ENCODE assay signal across 13 cellular contexts in the genomic region with DNA sequence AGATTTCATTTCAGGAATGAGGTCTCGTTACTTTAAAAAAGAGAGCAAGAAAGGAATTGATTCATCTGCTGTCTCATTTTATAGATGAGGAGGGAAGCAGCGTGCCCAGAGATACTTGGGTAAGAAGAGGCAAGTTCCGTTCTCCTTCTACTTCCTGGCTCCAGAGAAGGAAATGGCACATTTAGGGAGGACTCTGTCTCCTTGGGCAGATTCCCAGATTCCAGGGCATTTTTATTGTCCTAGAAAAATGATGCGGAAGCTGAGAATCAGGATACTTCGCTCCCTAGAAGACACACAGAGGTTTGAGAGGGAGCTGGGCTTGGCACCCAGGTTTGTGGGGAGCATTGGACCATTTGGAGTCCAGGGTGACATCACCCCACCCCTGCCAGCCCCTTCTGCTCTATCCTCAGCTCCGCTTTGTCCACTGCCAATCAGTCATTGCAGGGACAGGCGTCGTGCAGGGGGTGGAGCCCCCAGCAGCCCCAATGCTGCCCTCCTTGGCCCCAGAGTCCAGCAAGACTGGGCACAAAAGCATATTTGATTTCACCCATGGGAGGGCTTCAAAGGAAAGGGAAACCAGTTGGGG.
A peak's percentile ranks its signal among the peaks of the same experiment; 100 is the strongest.
DNase-seq lines count a peak whose midpoint lies in the region; ATAC-seq and TF ChIP-seq lines count a peak whose summit lies in the region.
"Had no signal": no experiment of that assay in that cellular context is flagged by ENCODE, and none has a peak within 500 bp of the region (broad histone marks: within the 10 kb centered on the region; RNA-seq: fewer than 3 reads in every experiment).

No MANE protein-coding gene starts in this region.

- H3K4me1 ChIP-seq in Karpas-422 (ENCODE audit: low read length) (peaks cover 12% of the 10 kb centered on the region), esophagus squamous epithelium (peaks cover 37 to 84% (median 54%) of the 10 kb centered on the region in 3 donors), neuronal stem cell (ENCODE audit: control insufficient read depth in 2 of 2, insufficient read depth in 1 of 2, low read depth in 1 of 2, low read length in 2 of 2) (peaks cover 8 to 17% of the 10 kb centered on the region in 2 donors)

- no peak overlapping the region for H4K8ac ChIP-seq in neuronal stem cell (ENCODE audit: low read depth, low read length)

- H3K27me3 ChIP-seq in Karpas-422 (ENCODE audit: low read length) = no peaks in the 10 kb centered on the region
- no peaks in the 10 kb centered on the region for H3K27me3 ChIP-seq in esophagus squamous epithelium
- peaks cover 0 to 4% (median 0%) of the 10 kb centered on the region in 3 experiments for H3K27me3 ChIP-seq in neuronal stem cell (ENCODE audit: control insufficient read depth in 3 of 3, insufficient read depth in 3 of 3, low read depth in 1 of 3, low read length in 3 of 3)
- H3K27me3 ChIP-seq: brain microvascular endothelial cell, tibial nerve had no signal

- H3K4ac ChIP-seq in neuronal stem cell (ENCODE audit: low read length) = no peak overlapping the region

- no peak overlapping the region for H3K27ac ChIP-seq in Karpas-422 (ENCODE audit: low read length)
- peak overlapping the region; percentile 73 to 82 (median 77) for H3K27ac ChIP-seq in esophagus squamous epithelium
- H3K27ac ChIP-seq in neuronal stem cell (replicated peaks; ENCODE audit: low read length) = no peak overlapping the region
- H3K27ac ChIP-seq: brain microvascular endothelial cell, psoas muscle, tibial nerve had no signal

- H4K91ac ChIP-seq in neuronal stem cell (ENCODE audit: low read depth, low read length, poor library complexity) = no peak overlapping the region

- DNase-seq in AG10803 (ENCODE audit: low read depth) (peak; percentile 34), Karpas-422 (no peak), esophagus squamous epithelium (lab: John Stamatoyannopoulos, UW) (no peak), neuronal stem cell (ENCODE audit: low spot score) (no peak), NCI-H187 (lab: John Stamatoyannopoulos, UW) (no peak), iPS-NIHi11 (ENCODE audit: low spot score) (no peak)
- DNase-seq: brain microvascular endothelial cell, erythroblast, immature natural killer cell had no signal

- H2AK5ac ChIP-seq in neuronal stem cell (ENCODE audit: low read depth, low read length) = peak overlapping the region; percentile 59

- WGBS in esophagus squamous epithelium, 2 donors = 30 to 49% methylated on average over 5 to 8 of the region's 8 CpGs
- WGBS in neuronal stem cell (ENCODE audit: extremely low coverage in 2 of 2, insufficient read length in 2 of 2, insufficient replicate concordance in 1 of 2), 2 donors = no CpG with 5 or more reads among the region's 8 CpGs

- H2BK5ac ChIP-seq in neuronal stem cell (ENCODE audit: low read length) = no peak overlapping the region

- no peak for TF ChIP-seq POLR2A in esophagus squamous epithelium (IDR thresholded peaks at IDR 0.05)

- H2BK120ac ChIP-seq in neuronal stem cell (ENCODE audit: low read depth, low read length) = no peak overlapping the region

- no peaks in the 10 kb centered on the region for H3K79me2 ChIP-seq in Karpas-422 (ENCODE audit: low read length)

- intact Hi-C loops in esophagus squamous epithelium (cut with DNase I) = no loop called here

- no peak for TF ChIP-seq CTCF in AG10803 (conservative IDR thresholded peaks at IDR 0.05; ENCODE audit: low read length)
- TF ChIP-seq CTCF in esophagus squamous epithelium (IDR thresholded peaks at IDR 0.05) = no peak

- H3K9ac ChIP-seq in Karpas-422 (ENCODE audit: low read length) (no peak overlapping the region), neuronal stem cell (ENCODE audit: low read depth, low read length, poor library complexity) (no peak overlapping the region)

- H3K36me3 ChIP-seq in Karpas-422 (ENCODE audit: insufficient read depth, low read length) (no peaks in the 10 kb centered on the region), esophagus squamous epithelium (no peaks in the 10 kb centered on the region), neuronal stem cell (replicated peaks in 1 of 2; ENCODE audit: control insufficient read depth in 2 of 2, insufficient read depth in 2 of 2, low read length in 2 of 2) (no peaks in the 10 kb centered on the region)
- H3K36me3 ChIP-seq: brain microvascular endothelial cell, tibial nerve had no signal

- H4K20me1 ChIP-seq in Karpas-422 (ENCODE audit: insufficient read depth, low read depth, low read length) = 0 out of 2 replicates have a peak, but pooled peaks cover 3% of the 10 kb centered on the region

- H2BK15ac ChIP-seq in neuronal stem cell (ENCODE audit: low read length) = no peak overlapping the region

- H3K18ac ChIP-seq in neuronal stem cell (ENCODE audit: low read length) = peak overlapping the region; percentile 42

- H3K79me1 ChIP-seq in neuronal stem cell (ENCODE audit: low read depth, low read length) = peaks cover 2% of the 10 kb centered on the region

- no peak overlapping the region for H2AFZ ChIP-seq in Karpas-422 (ENCODE audit: low read length)
- no peak overlapping the region for H2AFZ ChIP-seq in neuronal stem cell (ENCODE audit: low read length)

- peak overlapping the region; percentile 59 for H3K4me2 ChIP-seq in Karpas-422 (ENCODE audit: low read depth, low read length, poor library complexity, severe bottlenecking)
- no peak overlapping the region for H3K4me2 ChIP-seq in neuronal stem cell (ENCODE audit: insufficient read depth, low read length, poor library complexity, severe bottlenecking)

- no peaks in the 10 kb centered on the region for H3K9me2 ChIP-seq in Karpas-422 (replicated peaks; ENCODE audit: insufficient read depth, low read length)

- no peak overlapping the region for H2BK12ac ChIP-seq in neuronal stem cell (ENCODE audit: low read length)

- H3K4me3 ChIP-seq in AG10803 (ENCODE audit: low read length) (no peak overlapping the region), Karpas-422 (ENCODE audit: low read length) (no peak overlapping the region), esophagus squamous epithelium (peak overlapping the region in 1 of 4 donors; percentile 46), neuronal stem cell (ENCODE audit: low read length in 2 of 2) (no peak overlapping the region)
- H3K4me3 ChIP-seq: psoas muscle, tibial nerve had no signal

- H3K14ac ChIP-seq in neuronal stem cell (ENCODE audit: low read length) = no peak overlapping the region

- H3K23ac ChIP-seq in neuronal stem cell (ENCODE audit: low read depth, low read length, poor library complexity) = no peak overlapping the region

- ATAC-seq in HG03469 (IDR thresholded peaks at IDR 0.05; ENCODE audit: unreplicated experiment) = no peak
- ATAC-seq in HG03457 (IDR thresholded peaks at IDR 0.05; ENCODE audit: unreplicated experiment) = no peak
- ATAC-seq: psoas muscle had no signal

- no peaks in the 10 kb centered on the region for H3K9me3 ChIP-seq in Karpas-422 (ENCODE audit: low read length)
- H3K9me3 ChIP-seq in esophagus squamous epithelium = no peaks in the 10 kb centered on the region
- no peaks in the 10 kb centered on the region for H3K9me3 ChIP-seq in neuronal stem cell (replicated peaks in 1 of 2; ENCODE audit: control insufficient read depth in 2 of 2, insufficient read depth in 1 of 2, low read depth in 1 of 2, low read length in 2 of 2)
- H3K9me3 ChIP-seq: psoas muscle, tibial nerve had no signal

Comparison
In these comparisons a context has a peak if more than half of its experiments do, and no peak if none do; other contexts are left out.
1. H3K27ac ChIP-seq: peak in esophagus squamous epithelium (4 of 4); none in Karpas-422 (single experiment) and neuronal stem cell (single experiment).